In genomic region chr20:57083072-57083471, GRCh38 we compare ENCODE assay signal across 17 cellular contexts.
DNase-seq lines count a peak whose midpoint lies in the region; ATAC-seq, FAIRE-seq and TF ChIP-seq lines count a peak whose summit lies in the region.
"Had no signal": no experiment of that assay in that cellular context is flagged by ENCODE, and none has a peak within 500 bp of the region (broad histone marks: within the 10 kb centered on the region; RNA-seq: fewer than 3 reads in every experiment).

No MANE protein-coding gene starts in this region.

- H3K4me3 ChIP-seq in HepG2 (replicated peaks in 1 of 3; ENCODE audit: insufficient read depth in 1 of 3, low read depth in 2 of 3, low read length in 3 of 3): no peak overlapping the region
- H3K4me3 ChIP-seq in right lobe of liver: no peak overlapping the region
- no peak overlapping the region for H3K4me3 ChIP-seq in H1 (ENCODE audit: extremely low read depth in 1 of 4, insufficient read depth in 2 of 4, low read depth in 3 of 4, low read length in 4 of 4)
- peak overlapping the region in 1 of 2 donors; percentile 60 for H3K4me3 ChIP-seq in neuronal stem cell (ENCODE audit: low read length in 2 of 2)
- H3K4me3 ChIP-seq: GM23248, K562 had no signal

- POLR2A ChIA-PET in HepG2 (lab: Yijun Ruan, JAX) (no interaction called here), H1 (lab: Charles Lee; ENCODE audit: partially characterized antibody) (no interaction called here)

- no peak overlapping the region for H3K27ac Mint-ChIP-seq in T-helper 2 cell treated with Interferon-gamma antibody and Interleukin-4, amounts not matched to agents 5 μg/mL and 100 μg/mL, for 36 hours
- H3K27ac Mint-ChIP-seq: CD8-positive, alpha-beta T cell had no signal

- H3K36me3 ChIP-seq in HepG2 (replicated peaks in 1 of 2; ENCODE audit: control insufficient read depth in 1 of 2, insufficient read depth in 2 of 2, low read length in 2 of 2) (no peaks in the 10 kb centered on the region), right lobe of liver (no peaks in the 10 kb centered on the region), H1 (ENCODE audit: control insufficient read depth in 2 of 4, insufficient read depth in 4 of 4, low read length in 3 of 4) (no peaks in the 10 kb centered on the region), neuronal stem cell (replicated peaks in 1 of 2; ENCODE audit: control insufficient read depth in 2 of 2, insufficient read depth in 2 of 2, low read length in 2 of 2) (peaks cover 0 to 2% of the 10 kb centered on the region in 2 donors)

- H3K4me1 ChIP-seq in HepG2 (ENCODE audit: insufficient read depth, low read length) (no peaks in the 10 kb centered on the region), right lobe of liver (no peaks in the 10 kb centered on the region), H1 (replicated peaks in 1 of 4; ENCODE audit: control insufficient read depth in 3 of 4, insufficient read depth in 4 of 4, low read length in 3 of 4) (no peaks in the 10 kb centered on the region), neuronal stem cell (ENCODE audit: control insufficient read depth in 2 of 2, insufficient read depth in 1 of 2, low read depth in 1 of 2, low read length in 2 of 2) (no peaks in the 10 kb centered on the region)

- H3K27me3 Mint-ChIP-seq in T-helper 2 cell treated with Interferon-gamma antibody and Interleukin-4, amounts not matched to agents 5 μg/mL and 100 μg/mL, for 36 hours (ENCODE audit: low read depth): peaks cover 3% of the 10 kb centered on the region

- TF ChIP-seq POLR2A in HepG2 (IDR thresholded peaks at IDR 0.05; ENCODE audit: insufficient read depth in 1 of 2, low read depth in 2 of 2, low read length in 2 of 2) (no peak), right lobe of liver (IDR thresholded peaks at IDR 0.05) (no peak), H1 (IDR thresholded peaks at IDR 0.05; ENCODE audit: control extremely low read depth in 1 of 2, low read depth in 2 of 2, low read length in 2 of 2) (no peak)

- peaks cover 12% of the 10 kb centered on the region for H3K9me3 Mint-ChIP-seq in T-helper 2 cell treated with Interferon-gamma antibody and Interleukin-4, amounts not matched to agents 5 μg/mL and 100 μg/mL, for 36 hours

- H2BK120ac ChIP-seq in H1 (replicated peaks; ENCODE audit: low read depth, low read length): no peak overlapping the region
- H2BK120ac ChIP-seq in neuronal stem cell (ENCODE audit: low read depth, low read length): no peak overlapping the region

- H3K4me3 Mint-ChIP-seq in T-helper 2 cell treated with Interferon-gamma antibody and Interleukin-4, amounts not matched to agents 5 μg/mL and 100 μg/mL, for 36 hours: no peak overlapping the region
- H3K4me3 Mint-ChIP-seq: CD14-positive monocyte; CD8-positive, alpha-beta T cell had no signal

- BruUV-seq in HepG2 (replicated peaks; lab: Mats Ljungman, UMichigan): no TSS peak

- H4K91ac ChIP-seq in H1 (replicated peaks; ENCODE audit: insufficient read length, low read length): no peak overlapping the region
- no peak overlapping the region for H4K91ac ChIP-seq in neuronal stem cell (ENCODE audit: low read depth, low read length, poor library complexity)

- no peak overlapping the region for H2BK12ac ChIP-seq in H1 (ENCODE audit: low read depth, low read length)
- H2BK12ac ChIP-seq in neuronal stem cell (ENCODE audit: low read length): no peak overlapping the region

- intact Hi-C loops in HepG2 (cut with micrococcal nuclease; ENCODE audit: unreplicated experiment): no loop called here
- intact Hi-C loops in right lobe of liver (cut with DNase I): no loop called here

- no peak overlapping the region for H2BK20ac ChIP-seq in H1 (ENCODE audit: low read length)

- no peak for TF ChIP-seq CTCF in HepG2 (CRISPR knock-in tag; IDR thresholded peaks at IDR 0.05)
- no peak for TF ChIP-seq CTCF in right lobe of liver (IDR thresholded peaks at IDR 0.05)
- TF ChIP-seq CTCF in H1 (IDR thresholded peaks at IDR 0.05; ENCODE audit: control extremely low read depth in 1 of 3, insufficient read depth in 1 of 3, low read depth in 1 of 3, low read length in 3 of 3): no peak

- H3K27ac ChIP-seq in HepG2 (ENCODE audit: extremely low read length, insufficient read depth, low read length) (no peak overlapping the region), right lobe of liver (no peak overlapping the region), H1 (ENCODE audit: low read depth, low read length) (no peak overlapping the region), neuronal stem cell (replicated peaks; ENCODE audit: low read length) (no peak overlapping the region)
- H3K27ac ChIP-seq: 22Rv1, GM23248 had no signal

- peaks cover 16% of the 10 kb centered on the region for H3K9me3 ChIP-seq in HepG2 (ENCODE audit: low read length)
- H3K9me3 ChIP-seq in right lobe of liver: peaks cover 0 to 3% (median 0%) of the 10 kb centered on the region in 4 donors
- peaks cover 0 to 5% of the 10 kb centered on the region in 2 experiments; a peak in 2 of 4 replicates for H3K9me3 ChIP-seq in H1 (ENCODE audit: insufficient read depth in 2 of 2, low read depth in 1 of 2, low read length in 1 of 2)
- peaks cover 0 to 2% of the 10 kb centered on the region in 2 donors for H3K9me3 ChIP-seq in neuronal stem cell (replicated peaks in 1 of 2; ENCODE audit: control insufficient read depth in 2 of 2, insufficient read depth in 1 of 2, low read depth in 1 of 2, low read length in 2 of 2)

- H3K23ac ChIP-seq in H1 (ENCODE audit: insufficient read length) (no peak overlapping the region), neuronal stem cell (ENCODE audit: low read depth, low read length, poor library complexity) (no peak overlapping the region)

- H2BK5ac ChIP-seq in H1 (ENCODE audit: low read depth, low read length) (no peak overlapping the region), neuronal stem cell (ENCODE audit: low read length) (no peak overlapping the region)

- H2BK15ac ChIP-seq in H1 (ENCODE audit: low read length) (no peak overlapping the region), neuronal stem cell (ENCODE audit: low read length) (no peak overlapping the region)

- ATAC-seq in HepG2 (no peak), right lobe of liver (no peak), GM18502 (IDR thresholded peaks at IDR 0.05; ENCODE audit: poor library complexity, unreplicated experiment) (no peak)
- ATAC-seq: CD8-positive, alpha-beta T cell; K562 had no signal

- DNase-seq in HepG2 (ENCODE audit: low spot score) (no peak), right lobe of liver (no peak), H1 (ENCODE audit: low read depth in 1 of 2, low spot score in 2 of 2) (no peak), neuronal stem cell (ENCODE audit: low spot score) (no peak), NCI-H1436 treated with DMSO at 0.1 percent for 48 hours (lab: John Stamatoyannopoulos, UW) (no peak)
- no peak for DNase-seq in T-helper 2 cell treated with Interferon-gamma antibody and Interleukin-4, amounts not matched to agents 5 μg/mL and 100 μg/mL, for 36 hours (ENCODE audit: low spot score)
- DNase-seq: CD8-positive, alpha-beta T cell; COR-L47; DND-41; GDM1; GM23248; H7 had no signal

- CTCF ChIA-PET in HepG2 (lab: Yijun Ruan, JAX; ENCODE audit: low intra/inter-chr PET ratio, low total read pairs): no interaction called here
- CTCF ChIA-PET in H1 (lab: Charles Lee; ENCODE audit: partially characterized antibody): interaction anchor here (0.9 kb wide), 1 partner anchor 24 kb away, joined by 3 read pairs; no protein-coding TSS in a partner anchor

- TF ChIP-seq EP300 in HepG2 (IDR thresholded peaks at IDR 0.05; ENCODE audit: low read depth in 2 of 2, low read length in 2 of 2) (no peak), HepG2 (CRISPR knock-in tag; IDR thresholded peaks at IDR 0.05; ENCODE audit: borderline replicate concordance) (no peak), H1 (IDR thresholded peaks at IDR 0.05; ENCODE audit: borderline replicate concordance in 1 of 2, low read depth in 2 of 2, low read length in 2 of 2) (no peak)

- H3K79me1 ChIP-seq in H1 (ENCODE audit: low read depth, low read length) (no peaks in the 10 kb centered on the region), neuronal stem cell (ENCODE audit: low read depth, low read length) (no peaks in the 10 kb centered on the region)

- no peaks in the 10 kb centered on the region for H3K36me3 Mint-ChIP-seq in T-helper 2 cell treated with Interferon-gamma antibody and Interleukin-4, amounts not matched to agents 5 μg/mL and 100 μg/mL, for 36 hours (ENCODE audit: low read depth)
- H3K36me3 Mint-ChIP-seq: CD14-positive monocyte; CD8-positive, alpha-beta T cell had no signal

- peaks cover 5 to 35% of the 10 kb centered on the region in 2 experiments; a peak in 4 of 5 replicates for H3K27me3 ChIP-seq in HepG2 (ENCODE audit: control insufficient read depth in 1 of 2, insufficient read depth in 2 of 2, low read length in 2 of 2)
- H3K27me3 ChIP-seq in right lobe of liver: no peaks in the 10 kb centered on the region
- no peaks in the 10 kb centered on the region; a peak in 3 of 7 replicates for H3K27me3 ChIP-seq in H1 (replicated peaks in 1 of 4; ENCODE audit: control insufficient read depth in 3 of 4, extremely low read depth in 1 of 4, insufficient read depth in 3 of 4, low read length in 3 of 4)
- H3K27me3 ChIP-seq in neuronal stem cell (ENCODE audit: control insufficient read depth in 3 of 3, insufficient read depth in 3 of 3, low read depth in 1 of 3, low read length in 3 of 3): no peaks in the 10 kb centered on the region

- H3K4me2 ChIP-seq in HepG2 (ENCODE audit: low read depth, low read length) (no peak overlapping the region), H1 (ENCODE audit: insufficient read depth in 1 of 2, low read depth in 2 of 2, low read length in 2 of 2) (no peak overlapping the region), neuronal stem cell (ENCODE audit: insufficient read depth, low read length, poor library complexity, severe bottlenecking) (no peak overlapping the region)

- H2AK5ac ChIP-seq in H1 (ENCODE audit: low read depth, low read length): no peak overlapping the region
- H2AK5ac ChIP-seq in neuronal stem cell (ENCODE audit: low read depth, low read length): peak overlapping the region; percentile 78

- no peak overlapping the region for H2AFZ ChIP-seq in HepG2 (ENCODE audit: low read length)
- no peak overlapping the region for H2AFZ ChIP-seq in H1 (ENCODE audit: low read length)
- H2AFZ ChIP-seq in neuronal stem cell (ENCODE audit: low read length): no peak overlapping the region
- H2AFZ ChIP-seq: GM23248 had no signal

- H4K20me1 ChIP-seq in HepG2 (ENCODE audit: insufficient read depth, low read length) (no peaks in the 10 kb centered on the region), H1 (replicated peaks in 1 of 2; ENCODE audit: control insufficient read depth in 1 of 2, insufficient read depth in 2 of 2, low read length in 2 of 2) (peaks cover 0 to 5% of the 10 kb centered on the region in 2 experiments)

- H3K14ac ChIP-seq in H1 (ENCODE audit: insufficient read length): no peak overlapping the region
- H3K14ac ChIP-seq in neuronal stem cell (ENCODE audit: low read length): no peak overlapping the region

- H3K4ac ChIP-seq in H1 (replicated peaks; ENCODE audit: insufficient read length, low read depth, low read length) (no peak overlapping the region), neuronal stem cell (ENCODE audit: low read length) (no peak overlapping the region)

- no peak for TF ChIP-seq RAD21 in HepG2 (CRISPR knock-in tag; IDR thresholded peaks at IDR 0.05)
- no peak for TF ChIP-seq RAD21 in H1 (IDR thresholded peaks at IDR 0.05 in 1 of 2, conservative IDR thresholded peaks at IDR 0.05 in 1 of 2; ENCODE audit: low read depth in 2 of 2, low read length in 2 of 2)

- H4K8ac ChIP-seq in H1 (ENCODE audit: extremely low read depth, insufficient read depth, low read length) (no peak overlapping the region), neuronal stem cell (ENCODE audit: low read depth, low read length) (no peak overlapping the region)

- WGBS in HepG2 (ENCODE audit: low lambda C conversion rate): 49% methylated on average over 9 of the region's 9 CpGs
- WGBS in right lobe of liver (ENCODE audit: insufficient coverage, low coverage, low lambda C conversion rate, missing lambda C conversion rate): 67% methylated on average over 9 of the region's 9 CpGs
- WGBS in H1 (ENCODE audit: extremely low coverage in 1 of 2, insufficient coverage in 1 of 2, insufficient read length in 1 of 2, insufficient replicate concordance in 2 of 2, low coverage in 1 of 2, low lambda C conversion rate in 2 of 2, missing lambda C conversion rate in 1 of 2), 2 experiments: 88% methylated on average over 9 of the region's 9 CpGs; no CpG with 5 or more reads in 1 of the 2 experiments
- no CpG with 5 or more reads among the region's 9 CpGs for WGBS in neuronal stem cell (ENCODE audit: extremely low coverage in 2 of 2, insufficient read length in 2 of 2, insufficient replicate concordance in 1 of 2), 2 donors

- H3K9ac ChIP-seq in HepG2 (ENCODE audit: insufficient read depth, low read depth, low read length) (no peak overlapping the region), H1 (replicated peaks in 1 of 4; ENCODE audit: extremely low read depth in 1 of 4, low read depth in 3 of 4, low read length in 3 of 4) (no peak overlapping the region; a peak in 1 of 7 replicates), neuronal stem cell (ENCODE audit: low read depth, low read length, poor library complexity) (peak overlapping the region; percentile 2)
- H3K9ac ChIP-seq: GM23248 had no signal

- no peak overlapping the region for H3K56ac ChIP-seq in H1 (replicated peaks; ENCODE audit: insufficient read length, low read depth, low read length)

- H3K4me1 Mint-ChIP-seq in T-helper 2 cell treated with Interferon-gamma antibody and Interleukin-4, amounts not matched to agents 5 μg/mL and 100 μg/mL, for 36 hours (ENCODE audit: low read depth): no peaks in the 10 kb centered on the region
- H3K4me1 Mint-ChIP-seq: CD14-positive monocyte had no signal

- H4K5ac ChIP-seq in H1 (ENCODE audit: insufficient read length, low read depth, low read length): no peak overlapping the region

- no peak overlapping the region for H3K18ac ChIP-seq in H1 (ENCODE audit: extremely low read depth, low read length)
- H3K18ac ChIP-seq in neuronal stem cell (ENCODE audit: low read length): no peak overlapping the region

- in situ Hi-C loops in HepG2 (cut with HindIII; ENCODE audit: extremely low pct_ligation_motif_present, low pct_unique_long_range_greater_than_20kb): no loop called here

- H3K79me2 ChIP-seq in HepG2 (ENCODE audit: insufficient read depth, low read length) (no peaks in the 10 kb centered on the region), H1 (ENCODE audit: control insufficient read depth in 1 of 2, insufficient read depth in 2 of 2, low read length in 2 of 2) (no peaks in the 10 kb centered on the region; a peak in 1 of 4 replicates)

- FAIRE-seq in HepG2 (lab: Jason Lieb, UNC) (no peak), H1 (lab: Jason Lieb, UNC) (no peak)
- FAIRE-seq: GM18507, K562 had no signal

- no peaks in the 10 kb centered on the region for H3K23me2 ChIP-seq in H1 (ENCODE audit: low read depth, low read length)

Comparison
In these comparisons a context has a peak if more than half of its experiments do, and no peak if none do; other contexts are left out.
1. Of the 41 proteins assayed by ChIP-seq in both HepG2 and H1: peak only in HepG2: none; only in H1: KDM1A; in both: none; in neither: 40.